Comparison of ENCODE assay signal across 28 cellular contexts in genomic region chrX:133929836-133930464, GRCh38. TPM values are rescaled to one million over a fixed set of nuclear protein-coding genes. Genes with fewer than 3 reads are reported as not detected.
"Had no signal": no experiment of that assay in that cellular context is flagged by ENCODE, and none has a peak within 500 bp of the region (broad histone marks: within the 10 kb centered on the region; RNA-seq: fewer than 3 reads in every experiment).

No MANE protein-coding gene starts in this region.

- H3K27ac ChIP-seq: ascending aorta, brain microvascular endothelial cell, KMS-11, SJCRH30, VCaP had no signal

- H3K4me1 ChIP-seq: ascending aorta, SJCRH30 had no signal

- H3K9ac ChIP-seq: KMS-11, SK-N-SH had no signal

- ATAC-seq: activated naive CD4-positive, alpha-beta T cell treated with anti-CD3 and anti-CD28 coated beads, Interleukin-2, amount 50 U/mL, for 72 hours; activated naive CD8-positive, alpha-beta T cell treated with anti-CD3 and anti-CD28 coated beads, Interleukin-2, amount 50 U/mL, for 24 hours; activated T-cell treated with anti-CD3 and anti-CD28 coated beads, Interleukin-2, amount 50 U/mL, for 4 hours; Right ventricle myocardium inferior had no signal

- H3K4me3 ChIP-seq: ascending aorta, SJCRH30 had no signal

- H3K4me2 ChIP-seq: KMS-11, SK-N-SH had no signal

- H3K9me3 ChIP-seq: ascending aorta, SJCRH30, SK-N-SH had no signal

- DNase-seq: activated CD4-positive, alpha-beta memory T cell treated with anti-CD3 and anti-CD28 coated beads for 36 hours; activated CD4-positive, alpha-beta T cell treated with anti-CD3 and anti-CD28 coated beads, Interleukin-2, amount 10 ng/mL, durations not matched to agents 7 days and 5 days; activated CD4-positive, CD25-positive, alpha-beta regulatory T cell; activated CD8-positive, alpha-beta memory T cell treated with anti-CD3 and anti-CD28 coated beads for 24 hours; activated effector memory CD4-positive, alpha-beta T cell treated with anti-CD3 and anti-CD28 coated beads, Interleukin-2, amount 50 U/mL, for 16 hours; activated naive CD4-positive, alpha-beta T cell treated with Interleukin-2 at 50 U/mL for 16 hours; activated naive CD8-positive, alpha-beta T cell treated with anti-CD3 and anti-CD28 coated beads, Interleukin-2, amount 50 U/mL, for 24 hours; activated T-cell treated with anti-CD3 and anti-CD28 coated beads, Interleukin-2, amount 50 U/mL, for 4 hours; amniotic stem cell; brain microvascular endothelial cell; MM.1S; NCI-H1105; NCI-H1436; NCI-H1694 treated with DMSO at 0.1 percent for 48 hours; NCI-H2029 treated with DMSO at 0.1 percent for 48 hours; NCI-H345; NCI-H510A; NCI-H526 treated with DMSO at 0.1 percent for 48 hours; NCI-H82; SJCRH30; SK-N-SH; T-helper 1 cell had no signal

- H3K36me3 ChIP-seq: ascending aorta, brain microvascular endothelial cell, SJCRH30 had no signal

- H3K27me3 ChIP-seq: ascending aorta, brain microvascular endothelial cell, SJCRH30 had no signal

RNA-seq across cellular contexts. Expression of gene GPC3, which starts 55.4 kb away (rescaled TPM):
- total RNA-seq: OCI-LY7 had no signal
